19 cellular contexts compared by ENCODE assay signal in the genomic region with DNA sequence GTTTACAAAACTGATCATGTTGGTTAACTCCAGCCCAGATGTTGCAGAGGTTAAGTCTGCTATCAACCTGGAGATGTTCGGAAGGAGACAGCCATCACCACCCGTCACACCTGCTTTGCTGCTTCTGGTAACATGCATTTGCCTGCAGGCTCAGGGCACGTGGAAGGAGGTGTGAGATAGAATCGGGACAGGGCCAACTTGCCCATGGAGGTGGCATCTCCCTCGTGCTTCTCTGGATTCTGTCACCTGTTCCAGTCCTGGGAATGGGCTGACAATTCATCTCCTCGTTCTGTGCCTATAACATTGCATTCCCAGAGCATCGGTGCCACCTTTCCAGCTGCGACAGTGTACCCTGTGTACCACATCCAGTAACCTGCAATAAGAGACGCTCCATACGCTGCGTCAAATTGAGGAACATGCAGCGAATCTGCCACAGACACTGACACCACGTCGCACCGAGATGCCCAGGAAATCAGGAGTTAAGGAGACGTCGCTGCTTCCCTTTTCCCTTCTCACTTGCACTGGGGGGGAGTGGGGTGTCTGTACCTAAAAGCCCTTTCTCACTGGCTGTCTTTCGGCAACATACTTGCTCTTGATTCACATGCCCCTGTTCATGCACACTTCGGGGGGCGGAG.
A peak's percentile ranks its signal among the peaks of the same experiment; 100 is the strongest.
DNase-seq lines count a peak whose midpoint lies in the region; ATAC-seq and TF ChIP-seq lines count a peak whose summit lies in the region.
"Had no signal": no experiment of that assay in that cellular context is flagged by ENCODE, and none has a peak within 500 bp of the region (broad histone marks: within the 10 kb centered on the region; RNA-seq: fewer than 3 reads in every experiment).

No MANE protein-coding gene starts in this region.

- H4K20me1 ChIP-seq in mammary epithelial cell (ENCODE audit: insufficient read depth, low read length) (no peaks in the 10 kb centered on the region), neural progenitor cell (ENCODE audit: low read depth) (no peaks in the 10 kb centered on the region)

- TF ChIP-seq CTCF in MCF 10A (IDR thresholded peaks at IDR 0.05; ENCODE audit: unreplicated experiment) = no peak
- no peak for TF ChIP-seq CTCF in mammary epithelial cell (conservative IDR thresholded peaks at IDR 0.05 in 1 of 2, IDR thresholded peaks at IDR 0.05 in 1 of 2; ENCODE audit: extremely low read depth in 1 of 2, insufficient read depth in 1 of 2, low read depth in 1 of 2, low read length in 2 of 2)
- TF ChIP-seq CTCF in neural progenitor cell (IDR thresholded peaks at IDR 0.05) = no peak

- H3K9ac ChIP-seq in mammary epithelial cell (ENCODE audit: insufficient read depth, low read length) (no peak overlapping the region), neural progenitor cell (no peak overlapping the region)

- no peaks in the 10 kb centered on the region for H3K27me3 ChIP-seq in mammary epithelial cell (ENCODE audit: insufficient read depth, low read length)
- H3K27me3 ChIP-seq in neural progenitor cell = no peaks in the 10 kb centered on the region

- H3K36me3 Mint-ChIP-seq in MCF 10A (ENCODE audit: insufficient read depth, unreplicated experiment) (no peaks in the 10 kb centered on the region), neural progenitor cell (no peaks in the 10 kb centered on the region)
- no peaks in the 10 kb centered on the region for H3K36me3 Mint-ChIP-seq in activated CD4-positive, alpha-beta T cell treated with anti-CD3 and anti-CD28 coated beads for 36 hours (ENCODE audit: low read depth)
- no peaks in the 10 kb centered on the region for H3K36me3 Mint-ChIP-seq in activated CD8-positive, alpha-beta T cell treated with anti-CD3 and anti-CD28 coated beads, Interleukin-2, amount 10 ng/mL, durations not matched to agents 7 days and 5 days (ENCODE audit: low read depth)

- H3K4me3 ChIP-seq in mammary epithelial cell (replicated peaks in 1 of 3; ENCODE audit: insufficient read depth in 1 of 3, low read depth in 2 of 3, low read length in 3 of 3) = no peak overlapping the region
- H3K4me3 ChIP-seq in neural progenitor cell = no peak overlapping the region
- H3K4me3 ChIP-seq: A549 had no signal

- WGBS in mammary epithelial cell (ENCODE audit: low coverage, missing lambda C conversion rate) = 70% methylated on average over 17 of the region's 20 CpGs

- H2AFZ ChIP-seq in mammary epithelial cell (ENCODE audit: low read depth, low read length) (no peak overlapping the region), neural progenitor cell (replicated peaks) (no peak overlapping the region)

- H3F3A ChIP-seq in neural progenitor cell (ENCODE audit: low read depth) = no peaks in the 10 kb centered on the region

- H3K27me3 Mint-ChIP-seq in MCF 10A (ENCODE audit: insufficient read depth, unreplicated experiment) (no peaks in the 10 kb centered on the region), neural progenitor cell (ENCODE audit: insufficient read depth, low read depth) (peaks cover 10% of the 10 kb centered on the region)
- H3K27me3 Mint-ChIP-seq in activated CD4-positive, alpha-beta T cell treated with anti-CD3 and anti-CD28 coated beads for 36 hours = peaks cover 2% of the 10 kb centered on the region
- H3K27me3 Mint-ChIP-seq in activated CD8-positive, alpha-beta T cell treated with anti-CD3 and anti-CD28 coated beads, Interleukin-2, amount 10 ng/mL, durations not matched to agents 7 days and 5 days (ENCODE audit: low read depth) = no peaks in the 10 kb centered on the region

- no peak overlapping the region for H3K4me2 ChIP-seq in mammary epithelial cell (ENCODE audit: insufficient read depth, low read depth, low read length)
- H3K4me2 ChIP-seq in neural progenitor cell = no peak overlapping the region
- H3K4me2 ChIP-seq: A549 had no signal

- H3K27ac ChIP-seq in mammary epithelial cell (ENCODE audit: insufficient read depth, low read depth, low read length) = no peak overlapping the region
- no peak overlapping the region for H3K27ac ChIP-seq in neural progenitor cell
- H3K27ac ChIP-seq: 22Rv1, A549, C4-2B had no signal

- ATAC-seq in activated CD4-positive, alpha-beta T cell treated with anti-CD3 and anti-CD28 coated beads for 36 hours = no peak
- ATAC-seq in activated CD8-positive, alpha-beta T cell treated with anti-CD3 and anti-CD28 coated beads, Interleukin-2, amount 10 ng/mL, durations not matched to agents 7 days and 5 days = no peak

- dilution Hi-C loops in mammary epithelial cell (cut with HindIII; ENCODE audit: low sequenced_read_pairs) = no loop called here

- no peak overlapping the region for H3K27ac Mint-ChIP-seq in MCF 10A (ENCODE audit: low read depth, unreplicated experiment)
- peak overlapping the region; percentile 85 for H3K27ac Mint-ChIP-seq in neural progenitor cell
- H3K27ac Mint-ChIP-seq in activated CD4-positive, alpha-beta T cell treated with anti-CD3 and anti-CD28 coated beads for 36 hours = no peak overlapping the region
- H3K27ac Mint-ChIP-seq in activated CD8-positive, alpha-beta T cell treated with anti-CD3 and anti-CD28 coated beads, Interleukin-2, amount 10 ng/mL, durations not matched to agents 7 days and 5 days = no peak overlapping the region
- H3K27ac Mint-ChIP-seq: CD4-positive, alpha-beta T cell had no signal

- no peaks in the 10 kb centered on the region for H3K9me3 Mint-ChIP-seq in MCF 10A (ENCODE audit: unreplicated experiment)
- H3K9me3 Mint-ChIP-seq in neural progenitor cell = no peaks in the 10 kb centered on the region
- no peaks in the 10 kb centered on the region for H3K9me3 Mint-ChIP-seq in activated CD4-positive, alpha-beta T cell treated with anti-CD3 and anti-CD28 coated beads for 36 hours (ENCODE audit: low read depth)
- no peaks in the 10 kb centered on the region for H3K9me3 Mint-ChIP-seq in activated CD8-positive, alpha-beta T cell treated with anti-CD3 and anti-CD28 coated beads, Interleukin-2, amount 10 ng/mL, durations not matched to agents 7 days and 5 days (ENCODE audit: insufficient read depth)
- H3K9me3 Mint-ChIP-seq: CD4-positive, alpha-beta T cell; H9 had no signal

- POLR2A ChIA-PET in MCF 10A (lab: Yijun Ruan, JAX) = no interaction called here
- POLR2A ChIA-PET in activated CD4-positive, alpha-beta T cell treated with anti-CD3 and anti-CD28 coated beads for 36 hours (lab: Charles Lee) = no interaction called here
- POLR2A ChIA-PET in activated CD8-positive, alpha-beta T cell treated with anti-CD3 and anti-CD28 coated beads, Interleukin-2, amount 10 ng/mL, durations not matched to agents 7 days and 5 days (lab: Charles Lee) = no interaction called here

- in situ Hi-C loops in mammary epithelial cell (cut with MboI; ENCODE audit: low sequenced_read_pairs in 2 of 2) = no loop called here

- H3K4me3 Mint-ChIP-seq in MCF 10A (ENCODE audit: unreplicated experiment) = peak overlapping the region; percentile 23
- H3K4me3 Mint-ChIP-seq in neural progenitor cell = no peak overlapping the region
- H3K4me3 Mint-ChIP-seq in activated CD4-positive, alpha-beta T cell treated with anti-CD3 and anti-CD28 coated beads for 36 hours = no peak overlapping the region
- H3K4me3 Mint-ChIP-seq in activated CD8-positive, alpha-beta T cell treated with anti-CD3 and anti-CD28 coated beads, Interleukin-2, amount 10 ng/mL, durations not matched to agents 7 days and 5 days = no peak overlapping the region
- H3K4me3 Mint-ChIP-seq: CD4-positive, alpha-beta T cell; H9 had no signal

- no peaks in the 10 kb centered on the region for H3K4me1 ChIP-seq in mammary epithelial cell (ENCODE audit: insufficient read depth, low read length)
- no peaks in the 10 kb centered on the region for H3K4me1 ChIP-seq in neural progenitor cell
- H3K4me1 ChIP-seq: A549, Caco-2 had no signal

- H3K79me2 ChIP-seq in mammary epithelial cell (ENCODE audit: insufficient read depth, low read length) = no peaks in the 10 kb centered on the region
- H3K79me2 ChIP-seq in neural progenitor cell (ENCODE audit: low read depth) = no peaks in the 10 kb centered on the region

- BruUV-seq in MCF 10A (replicated peaks; lab: Mats Ljungman, UMichigan) (no TSS peak), mammary epithelial cell (replicated peaks; lab: Mats Ljungman, UMichigan) (no TSS peak)

- no peak for DNase-seq in MCF 10A (ENCODE audit: unreplicated experiment)
- DNase-seq in mammary epithelial cell = no peak
- no peak for DNase-seq in neural progenitor cell (ENCODE audit: low spot score)
- peak; percentile 57 for DNase-seq in posterior vena cava (ENCODE audit: low spot score)
- no peak for DNase-seq in stimulated activated CD4-positive, alpha-beta T cell treated with anti-CD3 and anti-CD28 coated beads, Interleukin-15, amount 100 ng/mL, for 24 hours
- DNase-seq in activated CD4-positive, alpha-beta T cell treated with anti-CD3 and anti-CD28 coated beads for 36 hours = no peak
- DNase-seq in activated CD8-positive, alpha-beta T cell treated with anti-CD3 and anti-CD28 coated beads, Interleukin-2, amount 10 ng/mL, durations not matched to agents 7 days and 5 days = no peak
- DNase-seq: AML-193; Caco-2; CD4-positive, alpha-beta T cell; DMS153; DMS79; GDM1; GOT3; H9; IMR-90 had no signal

- peaks cover 6% of the 10 kb centered on the region for H3K4me1 Mint-ChIP-seq in MCF 10A (ENCODE audit: insufficient read depth, unreplicated experiment)
- no peaks in the 10 kb centered on the region for H3K4me1 Mint-ChIP-seq in neural progenitor cell
- no peaks in the 10 kb centered on the region for H3K4me1 Mint-ChIP-seq in activated CD4-positive, alpha-beta T cell treated with anti-CD3 and anti-CD28 coated beads for 36 hours
- no peaks in the 10 kb centered on the region for H3K4me1 Mint-ChIP-seq in activated CD8-positive, alpha-beta T cell treated with anti-CD3 and anti-CD28 coated beads, Interleukin-2, amount 10 ng/mL, durations not matched to agents 7 days and 5 days (ENCODE audit: low read depth)

- no peaks in the 10 kb centered on the region for H3K36me3 ChIP-seq in mammary epithelial cell (ENCODE audit: insufficient read depth, low read length)
- H3K36me3 ChIP-seq in neural progenitor cell = no peaks in the 10 kb centered on the region

- CTCF ChIA-PET in MCF 10A (lab: Yijun Ruan, JAX) (no interaction called here), mammary epithelial cell (lab: Charles Lee; ENCODE audit: low non-redundant PET) (no interaction called here)
- CTCF ChIA-PET in activated CD4-positive, alpha-beta T cell treated with anti-CD3 and anti-CD28 coated beads for 36 hours (lab: Charles Lee) = no interaction called here
- CTCF ChIA-PET in activated CD8-positive, alpha-beta T cell treated with anti-CD3 and anti-CD28 coated beads, Interleukin-2, amount 10 ng/mL, durations not matched to agents 7 days and 5 days (lab: Charles Lee) = no interaction called here

- H3K9me3 ChIP-seq in mammary epithelial cell (replicated peaks; ENCODE audit: insufficient read depth, low read length) (peaks cover 35% of the 10 kb centered on the region), neural progenitor cell (ENCODE audit: low read depth) (no peaks in the 10 kb centered on the region)
- H3K9me3 ChIP-seq: A549, Caco-2 had no signal

- intact Hi-C loops in MCF 10A (cut with micrococcal nuclease) (no loop called here), mammary epithelial cell (cut with micrococcal nuclease) (no loop called here), posterior vena cava (cut with DNase I) (no loop called here)
- intact Hi-C loops in activated CD4-positive, alpha-beta T cell treated with anti-CD3 and anti-CD28 coated beads for 36 hours (cut with DNase I, micrococcal nuclease) = no loop called here
